In the genomic region with DNA sequence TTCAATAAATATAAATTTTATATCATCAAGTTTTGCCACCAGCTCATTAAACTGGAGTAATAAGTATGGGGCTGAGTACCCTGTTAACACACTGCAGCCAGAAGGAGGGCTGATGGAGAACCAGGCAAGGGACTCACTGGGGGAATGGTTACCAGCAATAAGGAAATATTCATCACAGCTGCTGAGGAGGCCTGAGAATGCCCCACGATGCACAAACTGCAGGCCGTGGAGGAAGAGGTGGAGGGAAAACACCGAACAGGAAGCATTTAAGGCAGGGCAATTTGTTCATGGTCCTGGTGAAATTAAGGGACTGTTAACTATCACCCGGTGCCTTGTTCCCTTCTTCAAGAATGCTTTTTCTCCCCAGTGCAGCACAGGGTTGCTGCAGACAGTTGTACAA, we compare ENCODE assay signal across 29 cellular contexts.
"Had no signal": no experiment of that assay in that cellular context is flagged by ENCODE, and none has a peak within 500 bp of the region (broad histone marks: within the 10 kb centered on the region; RNA-seq: fewer than 3 reads in every experiment).

No MANE protein-coding gene starts in this region.

- ATAC-seq: activated CD8-positive, alpha-beta T cell treated with anti-CD3 and anti-CD28 coated beads for 36 hours; activated T-cell treated with anti-CD3 and anti-CD28 coated beads, Interleukin-2, amount 50 U/mL, for 72 hours; activated T-helper 17 cell treated with anti-CD3 and anti-CD28 coated beads, Interleukin-2, amount 50 U/mL, for 72 hours had no signal

- H3K4me2 ChIP-seq: KMS-11 had no signal

- H3K36me3 Mint-ChIP-seq: activated naive CD8-positive, alpha-beta T cell treated with anti-CD3 and anti-CD28 coated beads, Interleukin-2, amount 10 ng/mL, durations not matched to agents 7 days and 5 days had no signal

- H3K9ac ChIP-seq: KMS-11 had no signal

- H3K9me3 ChIP-seq: ascending aorta, SJCRH30 had no signal

- DNase-seq: activated CD4-positive, alpha-beta T cell treated with anti-CD3 and anti-CD28 coated beads, Interleukin-2, amount 10 ng/mL, durations not matched to agents 24 days and 14 days; activated CD4-positive, alpha-beta T cell treated with anti-CD3 and anti-CD28 coated beads, Interleukin-2, amount 50 U/mL, for 4 hours; activated CD8-positive, alpha-beta T cell treated with anti-CD3 and anti-CD28 coated beads for 36 hours; activated effector memory CD4-positive, alpha-beta T cell treated with anti-CD3 and anti-CD28 coated beads, Interleukin-2, amount 50 U/mL, for 16 hours; activated naive CD4-positive, alpha-beta T cell; activated naive CD4-positive, alpha-beta T cell treated with anti-CD3 and anti-CD28 coated beads, Interleukin-2, amount 50 U/mL, for 16 hours; activated naive CD8-positive, alpha-beta T cell treated with anti-CD3 and anti-CD28 coated beads, Interleukin-2, amount 10 ng/mL, durations not matched to agents 7 days and 5 days; activated T-cell treated with anti-CD3 and anti-CD28 coated beads, Interleukin-2, amount 50 U/mL, for 1 hour; activated T-cell treated with anti-CD3 and anti-CD28 coated beads, Interleukin-2, amount 50 U/mL, for 72 hours; amygdala; MM.1S; MV-4-11; NCI-H1436; NCI-H1694; NCI-H1930; NCI-H2081 treated with DMSO at 0.1 percent for 48 hours; NCI-H345; NCI-H524 treated with DMSO at 0.1 percent for 48 hours; OCI-M1; Right ventricle myocardium superior; SJCRH30; T1000; WERI-Rb-1 had no signal

- H3K4me1 ChIP-seq: ascending aorta, SJCRH30 had no signal

- H3K4me3 ChIP-seq: ascending aorta, cardiac muscle cell, SJCRH30, SK-N-MC had no signal

- H3K4me1 Mint-ChIP-seq: activated CD4-positive, alpha-beta T cell treated with anti-CD3 and anti-CD28 coated beads, Interleukin-2, amount 10 ng/mL, durations not matched to agents 24 days and 14 days; activated naive CD8-positive, alpha-beta T cell treated with anti-CD3 and anti-CD28 coated beads, Interleukin-2, amount 10 ng/mL, durations not matched to agents 7 days and 5 days; activated T-helper 17 cell treated with anti-CD3 and anti-CD28 coated beads, Interleukin-2, amount 50 U/mL, for 72 hours; central memory CD8-positive, alpha-beta T cell had no signal

- H3K27ac Mint-ChIP-seq: activated CD4-positive, alpha-beta T cell treated with anti-CD3 and anti-CD28 coated beads, Interleukin-2, amount 10 ng/mL, durations not matched to agents 24 days and 14 days; activated CD8-positive, alpha-beta T cell treated with anti-CD3 and anti-CD28 coated beads for 36 hours; activated naive CD8-positive, alpha-beta T cell treated with anti-CD3 and anti-CD28 coated beads, Interleukin-2, amount 10 ng/mL, durations not matched to agents 7 days and 5 days; activated T-cell treated with anti-CD3 and anti-CD28 coated beads, Interleukin-2, amount 50 U/mL, for 72 hours; activated T-helper 17 cell treated with anti-CD3 and anti-CD28 coated beads, Interleukin-2, amount 50 U/mL, for 72 hours had no signal

- H3K27me3 ChIP-seq: ascending aorta, cardiac muscle cell, SJCRH30 had no signal

- H3K36me3 ChIP-seq: ascending aorta, cardiac muscle cell, SJCRH30, WERI-Rb-1 had no signal

- H3K27ac ChIP-seq: ascending aorta, cardiac muscle cell, KMS-11, SJCRH30, SK-N-MC, WERI-Rb-1 had no signal

- H3K9me3 Mint-ChIP-seq: activated CD4-positive, alpha-beta T cell treated with anti-CD3 and anti-CD28 coated beads, Interleukin-2, amount 10 ng/mL, durations not matched to agents 24 days and 14 days; activated CD8-positive, alpha-beta T cell treated with anti-CD3 and anti-CD28 coated beads for 36 hours; activated naive CD8-positive, alpha-beta T cell treated with anti-CD3 and anti-CD28 coated beads, Interleukin-2, amount 10 ng/mL, durations not matched to agents 7 days and 5 days; activated T-cell treated with anti-CD3 and anti-CD28 coated beads, Interleukin-2, amount 50 U/mL, for 72 hours; activated T-helper 17 cell treated with anti-CD3 and anti-CD28 coated beads, Interleukin-2, amount 50 U/mL, for 72 hours; central memory CD8-positive, alpha-beta T cell had no signal

- H3K4me3 Mint-ChIP-seq: activated CD4-positive, alpha-beta T cell treated with anti-CD3 and anti-CD28 coated beads, Interleukin-2, amount 10 ng/mL, durations not matched to agents 24 days and 14 days; activated CD8-positive, alpha-beta T cell treated with anti-CD3 and anti-CD28 coated beads for 36 hours; activated naive CD8-positive, alpha-beta T cell treated with anti-CD3 and anti-CD28 coated beads, Interleukin-2, amount 10 ng/mL, durations not matched to agents 7 days and 5 days; activated T-cell treated with anti-CD3 and anti-CD28 coated beads, Interleukin-2, amount 50 U/mL, for 72 hours; activated T-helper 17 cell treated with anti-CD3 and anti-CD28 coated beads, Interleukin-2, amount 50 U/mL, for 72 hours; central memory CD8-positive, alpha-beta T cell had no signal

- H3K27me3 Mint-ChIP-seq: activated CD4-positive, alpha-beta T cell treated with anti-CD3 and anti-CD28 coated beads, Interleukin-2, amount 10 ng/mL, durations not matched to agents 24 days and 14 days; activated naive CD8-positive, alpha-beta T cell treated with anti-CD3 and anti-CD28 coated beads, Interleukin-2, amount 10 ng/mL, durations not matched to agents 7 days and 5 days had no signal
